Comparison of ENCODE assay signal across 9 cellular contexts in genomic region chr5:16455670-16456069, GRCh38. TPM values are rescaled to one million over a fixed set of nuclear protein-coding genes. Genes with fewer than 3 reads are reported as not detected.
A peak's percentile ranks its signal among the peaks of the same experiment; 100 is the strongest.
DNase-seq lines count a peak whose midpoint lies in the region; ATAC-seq and TF ChIP-seq lines count a peak whose summit lies in the region.
"Had no signal": no experiment of that assay in that cellular context is flagged by ENCODE, and none has a peak within 500 bp of the region (broad histone marks: within the 10 kb centered on the region; RNA-seq: fewer than 3 reads in every experiment).

No MANE protein-coding gene starts in this region.

- H3K27me3 ChIP-seq in DOHH2 (ENCODE audit: control insufficient read depth, low read length) (no peaks in the 10 kb centered on the region), H7 (ENCODE audit: control insufficient read depth, insufficient read depth, low read length) (no peaks in the 10 kb centered on the region)

- H3K4me1 ChIP-seq in DOHH2 (ENCODE audit: control insufficient read depth, low read length), result peaks cover 18% of the 10 kb centered on the region

- H3K4me3 Mint-ChIP-seq in activated naive CD8-positive, alpha-beta T cell treated with anti-CD3 and anti-CD28 coated beads, Interleukin-2, amount 10 ng/mL, durations not matched to agents 7 days and 5 days, result peak overlapping the region; percentile 56
- peak overlapping the region in 9 of 10 donors; percentile 30 to 82 (median 64) for H3K4me3 Mint-ChIP-seq in naive thymus-derived CD8-positive, alpha-beta T cell

- TF ChIP-seq CTCF in DOHH2 (IDR thresholded peaks at IDR 0.05; ENCODE audit: low read depth, low read length, poor library complexity, severe bottlenecking), result no peak

- H3K9me2 ChIP-seq in DOHH2 (replicated peaks; ENCODE audit: control insufficient read depth, low read length), result no peaks in the 10 kb centered on the region

- ATAC-seq in HG02798 (IDR thresholded peaks at IDR 0.05; ENCODE audit: poor library complexity, unreplicated experiment), result peak; percentile 9
- no peak for ATAC-seq in activated naive CD8-positive, alpha-beta T cell treated with anti-CD3 and anti-CD28 coated beads, Interleukin-2, amount 10 ng/mL, durations not matched to agents 7 days and 5 days (ENCODE audit: low read depth)
- no peak for ATAC-seq in naive thymus-derived CD8-positive, alpha-beta T cell
- ATAC-seq in GM19467 (IDR thresholded peaks at IDR 0.05; ENCODE audit: unreplicated experiment), result no peak

- peaks cover 24% of the 10 kb centered on the region for H3K36me3 Mint-ChIP-seq in activated naive CD8-positive, alpha-beta T cell treated with anti-CD3 and anti-CD28 coated beads, Interleukin-2, amount 10 ng/mL, durations not matched to agents 7 days and 5 days
- peaks cover 6 to 92% (median 23%) of the 10 kb centered on the region in 3 donors for H3K36me3 Mint-ChIP-seq in naive thymus-derived CD8-positive, alpha-beta T cell

- no peaks in the 10 kb centered on the region for H3K9me3 Mint-ChIP-seq in activated naive CD8-positive, alpha-beta T cell treated with anti-CD3 and anti-CD28 coated beads, Interleukin-2, amount 10 ng/mL, durations not matched to agents 7 days and 5 days
- H3K9me3 Mint-ChIP-seq in naive thymus-derived CD8-positive, alpha-beta T cell, result no peaks in the 10 kb centered on the region

- peaks cover 21% of the 10 kb centered on the region for H3K4me1 Mint-ChIP-seq in activated naive CD8-positive, alpha-beta T cell treated with anti-CD3 and anti-CD28 coated beads, Interleukin-2, amount 10 ng/mL, durations not matched to agents 7 days and 5 days
- H3K4me1 Mint-ChIP-seq in naive thymus-derived CD8-positive, alpha-beta T cell, result peaks cover 29 to 66% (median 60%) of the 10 kb centered on the region in 4 donors

- H3K9me3 ChIP-seq in DOHH2 (ENCODE audit: control insufficient read depth, insufficient read depth, low read length), result no peaks in the 10 kb centered on the region

- POLR2A ChIA-PET in activated naive CD8-positive, alpha-beta T cell treated with anti-CD3 and anti-CD28 coated beads, Interleukin-2, amount 10 ng/mL, durations not matched to agents 7 days and 5 days (lab: Charles Lee), result interaction anchor here (0.9 to 2.5 kb wide), 2 partner anchors 10 to 161 kb away, joined by 3 to 11 read pairs; partner anchors contain the start of genes RETREG1 and ZNF622
- POLR2A ChIA-PET in naive thymus-derived CD8-positive, alpha-beta T cell (lab: Charles Lee), result no interaction called here

- peak overlapping the region; percentile 58 for H3K27ac Mint-ChIP-seq in activated naive CD8-positive, alpha-beta T cell treated with anti-CD3 and anti-CD28 coated beads, Interleukin-2, amount 10 ng/mL, durations not matched to agents 7 days and 5 days
- H3K27ac Mint-ChIP-seq in naive thymus-derived CD8-positive, alpha-beta T cell, result peak overlapping the region in 8 of 10 donors; percentile 41 to 87 (median 72)

- H3K79me2 ChIP-seq in DOHH2 (ENCODE audit: control insufficient read depth, low read length), result peaks cover 52% of the 10 kb centered on the region

- no peak overlapping the region for H3K4me3 ChIP-seq in DOHH2 (ENCODE audit: low read length)
- H3K4me3 ChIP-seq in H7 (ENCODE audit: insufficient read depth, low read depth, low read length), result no peak overlapping the region

- no peak for DNase-seq in activated naive CD8-positive, alpha-beta T cell treated with anti-CD3 and anti-CD28 coated beads, Interleukin-2, amount 10 ng/mL, durations not matched to agents 7 days and 5 days
- no peak for DNase-seq in naive thymus-derived CD8-positive, alpha-beta T cell
- DNase-seq in H7 (no peak), NCI-H1436 treated with DMSO at 0.1 percent for 48 hours (lab: John Stamatoyannopoulos, UW) (no peak), LoVo (ENCODE audit: low spot score) (no peak)

- no peaks in the 10 kb centered on the region for H3K27me3 Mint-ChIP-seq in activated naive CD8-positive, alpha-beta T cell treated with anti-CD3 and anti-CD28 coated beads, Interleukin-2, amount 10 ng/mL, durations not matched to agents 7 days and 5 days
- H3K27me3 Mint-ChIP-seq in naive thymus-derived CD8-positive, alpha-beta T cell, result no peaks in the 10 kb centered on the region

- H4K20me1 ChIP-seq in DOHH2 (ENCODE audit: control insufficient read depth, insufficient read depth, low read depth, low read length), result peaks cover 19% of the 10 kb centered on the region; the same call in 1 of the 2 replicates

- H3F3A ChIP-seq in DOHH2 (ENCODE audit: control insufficient read depth, insufficient read depth), result 0 out of 2 replicates have a peak, but pooled peaks cover 9% of the 10 kb centered on the region

- peak overlapping the region; percentile 18; the same call in 1 of the 2 replicates for H3K4me2 ChIP-seq in DOHH2 (ENCODE audit: low read length)

- H3K27ac ChIP-seq in DOHH2 (ENCODE audit: low read depth, low read length), result no peak overlapping the region
- H3K27ac ChIP-seq: HL-60 had no signal

- peaks cover 95% of the 10 kb centered on the region for H3K36me3 ChIP-seq in DOHH2 (ENCODE audit: control insufficient read depth, low read length)
- H3K36me3 ChIP-seq in H7 (replicated peaks; ENCODE audit: control insufficient read depth, insufficient read depth, low read length), result peaks cover 8% of the 10 kb centered on the region

RNA-seq across cellular contexts. Expression of gene ZNF622, which starts 9.9 kb away (rescaled TPM):
- 10 to 100 TPM; 30.7 to 36.0 TPM for total RNA-seq in activated naive CD8-positive, alpha-beta T cell treated with anti-CD3 and anti-CD28 coated beads, Interleukin-2, amount 10 ng/mL, durations not matched to agents 7 days and 5 days
- total RNA-seq in naive thymus-derived CD8-positive, alpha-beta T cell, result 10 to 100 TPM; 34.1 to 34.7 TPM
- polyA plus RNA-seq in naive thymus-derived CD8-positive, alpha-beta T cell, result 10 to 100 TPM; 45.9 to 55.9 (median 48.4) TPM
- total RNA-seq in H7 (2014; rRNA removed; shearing (Covaris generic)), result 38.5 and 40.1 TPM in 2 replicates
